22 cellular contexts compared by ENCODE assay signal in the genomic region with DNA sequence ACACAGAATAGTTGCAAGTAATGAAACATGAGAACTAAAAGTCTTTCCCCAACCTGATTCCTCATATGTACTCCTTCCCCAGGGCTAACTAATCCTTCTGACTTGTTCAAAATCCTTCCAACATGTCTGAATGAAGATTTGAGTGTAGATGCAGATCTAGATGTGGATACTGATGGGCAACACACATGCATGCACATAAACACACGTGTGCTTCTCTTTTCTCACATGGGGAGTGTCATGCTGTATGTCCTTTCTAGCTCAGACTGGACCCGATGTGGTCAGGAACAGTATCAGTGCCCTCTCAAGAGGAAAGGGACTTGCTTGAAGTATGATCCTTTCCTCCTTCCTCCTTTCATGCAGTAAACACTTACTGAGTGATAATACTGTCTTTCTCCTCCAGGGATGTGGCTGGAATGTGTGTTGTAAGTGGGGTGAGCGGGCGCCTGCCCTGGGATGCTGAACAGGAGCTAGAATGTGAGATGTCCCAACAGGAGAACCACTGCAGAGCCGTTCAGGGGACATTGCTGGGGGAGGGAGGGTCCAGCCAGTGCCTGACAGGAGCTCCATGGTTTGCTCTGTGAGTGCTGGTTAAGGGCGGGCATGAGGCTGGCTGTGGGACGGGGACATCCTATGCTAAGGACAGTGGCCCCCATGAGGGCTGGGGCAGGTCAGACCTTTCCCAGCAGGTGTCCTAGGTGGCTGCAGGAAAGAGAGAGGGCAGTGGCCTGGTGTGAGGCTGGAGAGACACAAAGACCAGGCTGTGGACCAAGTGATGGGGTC.
"Had no signal": no experiment of that assay in that cellular context is flagged by ENCODE, and none has a peak within 500 bp of the region (broad histone marks: within the 10 kb centered on the region; RNA-seq: fewer than 3 reads in every experiment).

No MANE protein-coding gene starts in this region.

- H3K4me3 ChIP-seq: MG63, SJSA1 had no signal

- H3K4me1 ChIP-seq: SJSA1 had no signal

- H3K27ac ChIP-seq: SJSA1 had no signal

- H3K36me3 ChIP-seq: MG63, SJSA1 had no signal

- FAIRE-seq: RCC 7860 had no signal

- H3K4me2 ChIP-seq: SK-N-SH had no signal

- DNase-seq: IMR-90, Karpas-422, KG1, MG63, NCI-H1092, NCI-H1436, NCI-H187, NCI-H2029, NCI-H2081 treated with DMSO at 0.1 percent for 48 hours, NCI-H2171, NCI-H226, NCI-H446, NCI-H510A, NCI-H524 treated with DMSO at 0.1 percent for 48 hours, NCI-H69, NCI-H774, Right ventricle myocardium superior, RPMI8226, SIG-M5, SK-N-SH had no signal

- H3K9me3 ChIP-seq: SK-N-SH had no signal

- H3K9ac ChIP-seq: SK-N-SH had no signal
